ENCODE assay signal across 22 cellular contexts in genomic region chr17:50659220-50659619, GRCh38. TPM values are rescaled to one million over a fixed set of nuclear protein-coding genes. Genes with fewer than 3 reads are reported as not detected.
DNase-seq lines count a peak whose midpoint lies in the region; ATAC-seq, FAIRE-seq and TF ChIP-seq lines count a peak whose summit lies in the region.
"Had no signal": no experiment of that assay in that cellular context is flagged by ENCODE, and none has a peak within 500 bp of the region (broad histone marks: within the 10 kb centered on the region; RNA-seq: fewer than 3 reads in every experiment).

No MANE protein-coding gene starts in this region.

- POLR2A ChIA-PET in A549 (lab: Yijun Ruan, JAX) (interaction anchor here (0.8 to 6.3 kb wide), 4 partner anchors 11 to 112 kb away, joined by 3 to 237 read pairs (median 74); partner anchors contain the start of gene ABCC3), HCT116 (lab: Charles Lee) (interaction anchor here (1.5 to 6.0 kb wide), 3 partner anchors 9 to 21 kb away, joined by 3 to 59 read pairs (median 35); no protein-coding TSS in a partner anchor)

- peak overlapping the region; percentile 56 for H3K4me2 ChIP-seq in A549
- H3K4me2 ChIP-seq in HCT116 (ENCODE audit: low read length) = peak overlapping the region; percentile 79; the same call in 1 of the 2 replicates
- no peak overlapping the region for H3K4me2 ChIP-seq in parathyroid adenoma (ENCODE audit: low read length)

- no peaks in the 10 kb centered on the region for H3K36me3 ChIP-seq in HCT116 (ENCODE audit: control insufficient read depth in 1 of 2, insufficient read depth in 2 of 2, low read length in 2 of 2)
- H3K36me3 ChIP-seq in adrenal gland (replicated peaks in 1 of 2) = no peaks in the 10 kb centered on the region
- H3K36me3 ChIP-seq in parathyroid adenoma (ENCODE audit: control insufficient read depth, insufficient read depth, low read length) = no peaks in the 10 kb centered on the region
- H3K36me3 ChIP-seq: heart right ventricle had no signal

- H4K20me1 ChIP-seq in HCT116 (ENCODE audit: insufficient read depth) = no peaks in the 10 kb centered on the region

- no peak for TF ChIP-seq POLR2A in A549 (IDR thresholded peaks at IDR 0.05; ENCODE audit: low read length)
- no peak for TF ChIP-seq POLR2A in HCT116 (IDR thresholded peaks at IDR 0.05; ENCODE audit: borderline replicate concordance, extremely low read depth, insufficient read depth, insufficient read length)
- no peak for TF ChIP-seq POLR2A in adrenal gland (IDR thresholded peaks at IDR 0.05)

- H3K4me1 ChIP-seq in A549 (peaks cover 87% of the 10 kb centered on the region), HCT116 (ENCODE audit: control insufficient read depth in 1 of 2, insufficient read depth in 2 of 2, low read length in 2 of 2) (peaks cover 61 to 77% of the 10 kb centered on the region in 2 experiments), adrenal gland (replicated peaks in 1 of 2) (peaks cover 45 to 54% of the 10 kb centered on the region in 2 donors), parathyroid adenoma (peaks cover 48% of the 10 kb centered on the region)

- H3K27ac ChIP-seq in A549 (peak overlapping the region; percentile 98), HCT116 (ENCODE audit: low read depth, low read length) (no peak overlapping the region; the same call in 1 of the 2 replicates), adrenal gland (peak overlapping the region; percentile 70 to 96 (median 87)), parathyroid adenoma (peak overlapping the region; percentile 95)

- ATAC-seq in A549 (no peak), HCT116 (no peak), left colon (no peak), HG03439 (IDR thresholded peaks at IDR 0.05; ENCODE audit: unreplicated experiment) (no peak), GM18873 (IDR thresholded peaks at IDR 0.05; ENCODE audit: low FRiP score, unreplicated experiment) (no peak)
- ATAC-seq: activated CD4-positive, CD25-positive, alpha-beta regulatory T cell treated with anti-CD3 and anti-CD28 coated beads, Interleukin-2, amount 50 U/mL, for 24 hours; stimulated activated naive B cell treated with anti-CD40 and anti-IgM and Interleukin-4, amounts not matched to agents 10 μg/mL and 1 μg/mL and 100 μg/mL, for 72 hours had no signal

- no peaks in the 10 kb centered on the region for H3K9me2 ChIP-seq in HCT116 (ENCODE audit: insufficient read depth)

- H3K9me3 ChIP-seq in A549 (no peaks in the 10 kb centered on the region), HCT116 (ENCODE audit: control insufficient read depth in 1 of 2, insufficient read depth in 1 of 2, low read depth in 1 of 2, low read length in 2 of 2) (no peaks in the 10 kb centered on the region), adrenal gland (replicated peaks in 1 of 3) (no peaks in the 10 kb centered on the region), parathyroid adenoma (ENCODE audit: control insufficient read depth, low read length) (no peaks in the 10 kb centered on the region)
- H3K9me3 ChIP-seq: heart right ventricle, SJSA1 had no signal

- BruUV-seq in HCT116 (replicated peaks; lab: Mats Ljungman, UMichigan) = no TSS peak

- TF ChIP-seq CTCF in A549 (IDR thresholded peaks at IDR 0.05) (no peak), HCT116 (IDR thresholded peaks at IDR 0.05 in 2 of 3, conservative IDR thresholded peaks at IDR 0.05 in 1 of 3; ENCODE audit: borderline replicate concordance in 1 of 3, insufficient read depth in 1 of 3, low read depth in 2 of 3, low read length in 2 of 3) (peak in 1 of 3 experiments; percentile 15; a peak in 1 of 6 replicates), adrenal gland (IDR thresholded peaks at IDR 0.05) (no peak), parathyroid adenoma (IDR thresholded peaks at IDR 0.05) (no peak)

- TF ChIP-seq EP300 in A549 (IDR thresholded peaks at IDR 0.05) = no peak

- WGBS in A549 (ENCODE audit: missing lambda C conversion rate) = 80% methylated on average over 8 of the region's 8 CpGs
- 87 to 90% (median 89%) methylated on average over 2 to 8 of the region's 8 CpGs for WGBS in adrenal gland, 4 donors

- H2AFZ ChIP-seq in HCT116 (ENCODE audit: low read depth, low read length, poor library complexity, severe bottlenecking) = no peak overlapping the region
- peak overlapping the region; percentile 5 for H2AFZ ChIP-seq in parathyroid adenoma

- CTCF ChIA-PET in A549 (lab: Yijun Ruan, JAX) (interaction anchor here (0.9 to 52.6 kb wide), 7 partner anchors 9 to 124 kb away, joined by 3 to 2097 read pairs (median 26); partner anchors contain the start of gene ABCC3), HCT116 (lab: Charles Lee) (no interaction called here)

- intact Hi-C loops in HCT116 (cut with micrococcal nuclease) (no loop called here), adrenal gland (cut with DNase I) (no loop called here), left colon (cut with DNase I, micrococcal nuclease) (no loop called here)

- H3K4me3 ChIP-seq in A549 (no peak overlapping the region), HCT116 (replicated peaks in 1 of 2; ENCODE audit: low read depth in 1 of 2, low read length in 2 of 2) (no peak overlapping the region), adrenal gland (no peak overlapping the region), parathyroid adenoma (ENCODE audit: low read depth, low read length) (no peak overlapping the region)
- H3K4me3 ChIP-seq: heart right ventricle, SJSA1 had no signal

- TF ChIP-seq RAD21 in A549 (conservative IDR thresholded peaks at IDR 0.05 in 1 of 2, IDR thresholded peaks at IDR 0.05 in 1 of 2) (peak in 1 of 2 experiments; percentile 48; a peak in 2 of 5 replicates), HCT116 (IDR thresholded peaks at IDR 0.05; ENCODE audit: low read depth) (no peak)

- no peaks in the 10 kb centered on the region for H3K27me3 ChIP-seq in HCT116 (ENCODE audit: insufficient read depth, low read length)
- no peaks in the 10 kb centered on the region for H3K27me3 ChIP-seq in adrenal gland
- no peaks in the 10 kb centered on the region for H3K27me3 ChIP-seq in parathyroid adenoma (ENCODE audit: control insufficient read depth, insufficient read depth, low read length)
- H3K27me3 ChIP-seq: heart right ventricle, SJSA1 had no signal

- RAD21 ChIA-PET in HCT116 (lab: Charles Lee; ENCODE audit: low non-redundant PET in 1 of 2, low total read pairs in 2 of 2, uncharacterized antibody in 2 of 2, unreplicated experiment in 2 of 2) = interaction anchor here in 1 of 2 experiments (0.9 kb wide), 1 partner anchor 29 kb away, joined by 3 read pairs; no protein-coding TSS in a partner anchor

- H3K79me2 ChIP-seq in HCT116 (ENCODE audit: insufficient read depth, low read length) = no peaks in the 10 kb centered on the region
- no peaks in the 10 kb centered on the region for H3K79me2 ChIP-seq in parathyroid adenoma

- H3K9ac ChIP-seq in HCT116 (ENCODE audit: low read length) = no peak overlapping the region
- no peak overlapping the region for H3K9ac ChIP-seq in parathyroid adenoma

- peak in 1 of 2 experiments; percentile 69 for DNase-seq in A549 (ENCODE audit: low read depth in 1 of 2, low spot score in 1 of 2)
- no peak for DNase-seq in HCT116 (ENCODE audit: low read depth, low spot score)
- no peak for DNase-seq in adrenal gland
- no peak for DNase-seq in left colon
- DNase-seq in cortex of kidney (lab: John Stamatoyannopoulos, UW) = no peak
- DNase-seq: activated CD4-positive, alpha-beta T cell treated with anti-CD3 and anti-CD28 coated beads, Interleukin-2, amount 50 U/mL, for 48 hours; activated naive CD4-positive, alpha-beta T cell treated with anti-CD3 and anti-CD28 coated beads for 36 hours; amygdala; CD8-positive, alpha-beta memory T cell; DMS153; effector memory CD4-positive, alpha-beta T cell; mammary epithelial cell; NCI-H1694 treated with DMSO at 0.1 percent for 48 hours; stimulated activated naive B cell treated with anti-CD40 and anti-IgM and Interleukin-4, amounts not matched to agents 10 μg/mL and 1 μg/mL and 100 μg/mL, for 72 hours had no signal

- FAIRE-seq in A549 (lab: Jason Lieb, UNC) = no peak

TF ChIP-seq in A549, 52 proteins besides CTCF, POLR2A, EP300 and RAD21 (continues in another document):
- TF ChIP-seq KDM5A (IDR thresholded peaks at IDR 0.05) = no peak
- no peak for TF ChIP-seq ZNF302 (CRISPR knock-in tag; IDR thresholded peaks at IDR 0.05)
- no peak for TF ChIP-seq MAZ (IDR thresholded peaks at IDR 0.05; ENCODE audit: borderline replicate concordance, low read depth, low read length)
- TF ChIP-seq MAX (IDR thresholded peaks at IDR 0.05) = 0 out of 2 replicates have a peak, but pooled peaks have one; percentile 5

TF ChIP-seq in HCT116, 20 proteins besides CTCF, POLR2A, EP300 and RAD21 (continues in another document):
- no peak for TF ChIP-seq ZNF274 (IDR thresholded peaks at IDR 0.05; ENCODE audit: low read depth, low read length)
- TF ChIP-seq ATF3 (IDR thresholded peaks at IDR 0.05) = no peak
- TF ChIP-seq SRF (IDR thresholded peaks at IDR 0.05; ENCODE audit: low read depth) = no peak
- TF ChIP-seq ELF1 (IDR thresholded peaks at IDR 0.05; ENCODE audit: borderline replicate concordance, low read depth) = no peak
- no peak for TF ChIP-seq EGR1 (IDR thresholded peaks at IDR 0.05; ENCODE audit: low read depth)
- no peak for TF ChIP-seq EZH2 (IDR thresholded peaks at IDR 0.05)
- no peak for TF ChIP-seq TCF7L2 (IDR thresholded peaks at IDR 0.05; ENCODE audit: borderline replicate concordance, extremely low read depth, insufficient read depth, insufficient read length)

RNA-seq across cellular contexts. Expression of gene ABCC3, which starts 24.5 kb away (rescaled TPM):
- polyA plus RNA-seq in A549 (2011; rRNA removed) = 342 and 442 TPM in 2 replicates
- 157 and 189 TPM in 2 replicates for polyA plus RNA-seq in A549 (2012; cell fraction: cytosol; rRNA removed)
- 1,165 and 1,226 TPM in 2 replicates for polyA plus RNA-seq in A549 (2012; cell fraction: nucleus; rRNA removed)
- 225 to 288 TPM (median 248 TPM) in 3 replicates for polyA plus RNA-seq in A549 (2017; fragmentation: RNase III; extraction: RNeasy Plus Mini Kit Qiagen cat#74134 plus additional on column Dnase treatment)
- polyA minus RNA-seq in A549 (2011; rRNA and poly(A)+ RNA removed) = 586 and 639 TPM in 2 replicates
- 66.2 TPM for total RNA-seq in HCT116 (2021; ENCODE audit: unreplicated experiment)
- 40.1 and 55.8 TPM in 2 replicates for polyA plus RNA-seq in HCT116 (2012)
- total RNA-seq in adrenal gland = 100 to 1,000 TPM; 195 to 422 (median 262) TPM
- 100 to 1,000 TPM; 164 to 448 (median 414) TPM for polyA plus RNA-seq in adrenal gland
- 100 to 1,000 TPM; 251 to 373 TPM for total RNA-seq in left colon
- total RNA-seq: activated naive CD4-positive, alpha-beta T cell treated with anti-CD3 and anti-CD28 coated beads for 36 hours; G401; T-helper 1 cell treated with Interleukin-12 subunit alpha and Interleukin-12 subunit beta and Interleukin-4 antibody, amounts not matched to agents 30 ng/mL and 1 ng/mL, for 36 hours had no signal
- polyA plus RNA-seq: CD8-positive, alpha-beta memory T cell had no signal

RNA-seq across cellular contexts. Expression of gene ANKRD40, which starts 48.5 kb away (rescaled TPM):
- 68.5 and 84.3 TPM in 2 replicates for polyA plus RNA-seq in A549 (2011; rRNA removed)
- polyA plus RNA-seq in A549 (2012; cell fraction: cytosol; rRNA removed) = 31.1 and 36.1 TPM in 2 replicates
- polyA plus RNA-seq in A549 (2012; cell fraction: nucleus; rRNA removed) = 20.0 and 27.7 TPM in 2 replicates
- 44.2 to 55.2 TPM (median 50.1 TPM) in 3 replicates for polyA plus RNA-seq in A549 (2017; fragmentation: RNase III; extraction: RNeasy Plus Mini Kit Qiagen cat#74134 plus additional on column Dnase treatment)
- 31.0 and 37.0 TPM in 2 replicates for polyA minus RNA-seq in A549 (2011; rRNA and poly(A)+ RNA removed)
- 72.0 TPM for total RNA-seq in HCT116 (2021; ENCODE audit: unreplicated experiment)
- polyA plus RNA-seq in HCT116 (2012) = 20.0 and 26.1 TPM in 2 replicates
- total RNA-seq in adrenal gland = 10 to 100 TPM; 24.8 to 46.4 (median 41.5) TPM
- polyA plus RNA-seq in adrenal gland = 10 to 100 TPM; 14.9 to 37.0 (median 18.7) TPM
- total RNA-seq in left colon = 10 to 100 TPM; 23.9 to 28.8 TPM

Comparison
In these comparisons a context has a peak if more than half of its experiments do, and no peak if none do; other contexts are left out.
1. Of the 6 proteins assayed by ChIP-seq in both A549 and HCT116: peak only in A549: MAX; only in HCT116: none; in both: none; in neither: 3; mixed calls (peak in some experiments, not most) for 2.